In the genomic region with DNA sequence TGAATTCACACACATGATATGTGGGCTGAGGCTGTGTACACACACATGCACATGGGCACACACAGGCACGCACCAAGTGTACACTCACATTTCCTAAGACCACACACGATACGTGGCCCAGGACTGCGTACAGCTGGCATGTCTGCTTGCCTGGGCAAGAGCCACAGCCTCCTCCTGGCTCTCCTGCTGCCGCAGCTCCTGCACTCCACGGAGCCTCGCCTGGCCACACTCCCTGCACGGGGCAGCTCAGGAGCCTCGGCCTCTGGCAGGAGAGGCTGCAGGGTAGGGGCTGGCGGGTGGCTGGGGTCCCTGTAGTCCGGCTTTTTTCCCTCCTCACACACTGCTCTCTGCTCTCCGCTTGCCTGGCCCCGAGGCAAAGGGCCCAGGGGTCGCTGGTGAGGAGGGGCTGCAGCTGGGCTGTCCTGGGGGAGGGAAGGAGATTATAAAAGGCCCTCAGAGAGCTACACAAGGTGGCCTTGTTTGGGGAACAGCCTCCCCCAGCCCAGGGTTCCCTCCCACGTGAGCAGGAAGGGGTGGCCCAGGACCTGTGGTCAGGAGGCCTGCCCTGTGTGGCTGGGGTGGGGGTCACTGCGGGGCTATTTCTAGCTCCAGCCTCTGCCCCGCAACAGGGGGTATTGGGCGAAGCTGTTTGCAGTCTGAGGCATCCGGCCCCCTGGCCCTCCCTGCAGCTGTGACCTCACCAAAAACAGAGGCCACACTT, we compare ENCODE assay signal across 14 cellular contexts.
A peak's percentile ranks its signal among the peaks of the same experiment; 100 is the strongest.
DNase-seq lines count a peak whose midpoint lies in the region; ATAC-seq and TF ChIP-seq lines count a peak whose summit lies in the region.
"Had no signal": no experiment of that assay in that cellular context is flagged by ENCODE, and none has a peak within 500 bp of the region (broad histone marks: within the 10 kb centered on the region; RNA-seq: fewer than 3 reads in every experiment).

No MANE protein-coding gene starts in this region.

- no peak overlapping the region for H3K4me3 Mint-ChIP-seq in stimulated activated naive CD8-positive, alpha-beta T cell treated with anti-CD3 and anti-CD28 coated beads, Interleukin-15, amount 100 ng/mL, for 72 hours
- no peak overlapping the region for H3K4me3 Mint-ChIP-seq in chondrocyte (ENCODE audit: unreplicated experiment)
- H3K4me3 Mint-ChIP-seq: activated naive CD8-positive, alpha-beta T cell treated with anti-CD3 and anti-CD28 coated beads for 36 hours had no signal

- peak overlapping the region in 1 of 2 donors; percentile 23 for H3K27ac Mint-ChIP-seq in stimulated activated naive CD8-positive, alpha-beta T cell treated with anti-CD3 and anti-CD28 coated beads, Interleukin-15, amount 100 ng/mL, for 72 hours
- no peak overlapping the region for H3K27ac Mint-ChIP-seq in chondrocyte (ENCODE audit: unreplicated experiment)
- H3K27ac Mint-ChIP-seq: activated naive CD8-positive, alpha-beta T cell treated with anti-CD3 and anti-CD28 coated beads for 36 hours had no signal

- H3K4me3 ChIP-seq in aorta (ENCODE audit: low read length in 2 of 2): no peak overlapping the region
- H3K4me3 ChIP-seq in lower lobe of right lung: no peak overlapping the region
- H3K4me3 ChIP-seq: GM23248 had no signal

- no peaks in the 10 kb centered on the region for H3K4me1 ChIP-seq in aorta (ENCODE audit: control insufficient read depth in 1 of 2, insufficient read depth in 2 of 2, low read length in 2 of 2)
- H3K4me1 ChIP-seq in lower lobe of right lung: peaks cover 5% of the 10 kb centered on the region

- DNase-seq in stimulated activated naive CD8-positive, alpha-beta T cell treated with anti-CD3 and anti-CD28 coated beads, Interleukin-15, Interleukin-2, amounts not matched to agents 100 U/mL and 50 U/mL, for 24 hours: no peak
- DNase-seq in stimulated activated naive CD8-positive, alpha-beta T cell treated with anti-CD3 and anti-CD28 coated beads, Interleukin-15, amount 100 ng/mL, for 72 hours: no peak
- DNase-seq in chondrocyte (ENCODE audit: low spot score) (peak; percentile 86), myocyte (ENCODE audit: low read depth) (peak; percentile 74), aorta (no peak), NCI-H2029 treated with DMSO at 0.1 percent for 48 hours (lab: John Stamatoyannopoulos, UW) (no peak), lower lobe of right lung (no peak)
- DNase-seq: ACHN; activated naive CD8-positive, alpha-beta T cell treated with anti-CD3 and anti-CD28 coated beads for 36 hours; DMS79; GM23248; left colon; NCI-H524 had no signal

- no peaks in the 10 kb centered on the region for H3K9me3 ChIP-seq in aorta (ENCODE audit: control insufficient read depth, low read length)
- H3K9me3 ChIP-seq in lower lobe of right lung: no peaks in the 10 kb centered on the region

- 24 to 25% methylated on average over 19 of the region's 19 CpGs for WGBS in aorta, 2 donors

- intact Hi-C loops in aorta (cut with DNase I) (loop anchor here (5.0 kb wide), 2 partner anchors 275 to 280 kb away; no protein-coding TSS in a partner anchor), lower lobe of right lung (cut with DNase I) (no loop called here)

- TF ChIP-seq CTCF in chondrocyte (IDR thresholded peaks at IDR 0.05) (no peak), lower lobe of right lung (IDR thresholded peaks at IDR 0.05) (no peak)

- no peaks in the 10 kb centered on the region for H3K36me3 Mint-ChIP-seq in chondrocyte (ENCODE audit: low read depth)

- H3K36me3 ChIP-seq in aorta (ENCODE audit: control insufficient read depth in 1 of 2, insufficient read depth in 2 of 2, low read length in 1 of 2) (no peaks in the 10 kb centered on the region), lower lobe of right lung (no peaks in the 10 kb centered on the region)

- H3K27me3 Mint-ChIP-seq in stimulated activated naive CD8-positive, alpha-beta T cell treated with anti-CD3 and anti-CD28 coated beads, Interleukin-15, amount 100 ng/mL, for 72 hours: peaks cover 28% of the 10 kb centered on the region
- peaks cover 19% of the 10 kb centered on the region for H3K27me3 Mint-ChIP-seq in chondrocyte (ENCODE audit: low read depth)

- no peaks in the 10 kb centered on the region for H3K27me3 ChIP-seq in aorta (ENCODE audit: control insufficient read depth in 1 of 2, insufficient read depth in 2 of 2, low read length in 1 of 2)
- H3K27me3 ChIP-seq in lower lobe of right lung (ENCODE audit: low read depth): peaks cover 21% of the 10 kb centered on the region

- peaks cover 6% of the 10 kb centered on the region for H3K4me1 Mint-ChIP-seq in stimulated activated naive CD8-positive, alpha-beta T cell treated with anti-CD3 and anti-CD28 coated beads, Interleukin-15, amount 100 ng/mL, for 72 hours
- H3K4me1 Mint-ChIP-seq in chondrocyte (ENCODE audit: low read depth): peaks cover 12% of the 10 kb centered on the region

- ATAC-seq in stimulated activated naive CD8-positive, alpha-beta T cell treated with anti-CD3 and anti-CD28 coated beads, Interleukin-15, Interleukin-2, amounts not matched to agents 100 U/mL and 50 U/mL, for 24 hours: peak; percentile 6
- ATAC-seq in stimulated activated naive CD8-positive, alpha-beta T cell treated with anti-CD3 and anti-CD28 coated beads, Interleukin-15, amount 100 ng/mL, for 72 hours: no peak
- ATAC-seq in aorta (ENCODE audit: low FRiP score) (peak; percentile 46), lower lobe of right lung (no peak), GM21367 (IDR thresholded peaks at IDR 0.05; ENCODE audit: unreplicated experiment) (no peak)
- ATAC-seq: left colon had no signal

- H3K27ac ChIP-seq in aorta (ENCODE audit: low read depth in 1 of 2, low read length in 2 of 2) (no peak overlapping the region), lower lobe of right lung (no peak overlapping the region)
- H3K27ac ChIP-seq: GM23248 had no signal

- H3K9me3 Mint-ChIP-seq in stimulated activated naive CD8-positive, alpha-beta T cell treated with anti-CD3 and anti-CD28 coated beads, Interleukin-15, amount 100 ng/mL, for 72 hours: no peaks in the 10 kb centered on the region
- no peaks in the 10 kb centered on the region for H3K9me3 Mint-ChIP-seq in chondrocyte (ENCODE audit: low read depth)

Comparison
In these comparisons a context has a peak if more than half of its experiments do, and no peak if none do; other contexts are left out.
1. ATAC-seq: peak in stimulated activated naive CD8-positive, alpha-beta T cell treated with anti-CD3 and anti-CD28 coated beads, Interleukin-15, Interleukin-2, amounts not matched to agents 100 U/mL and 50 U/mL, for 24 hours (single experiment) and aorta (single experiment); none in stimulated activated naive CD8-positive, alpha-beta T cell treated with anti-CD3 and anti-CD28 coated beads, Interleukin-15, amount 100 ng/mL, for 72 hours (single experiment), lower lobe of right lung (0 of 2) and GM21367 (single experiment).
2. DNase-seq: peak in chondrocyte (single experiment) and myocyte (single experiment); none in stimulated activated naive CD8-positive, alpha-beta T cell treated with anti-CD3 and anti-CD28 coated beads, Interleukin-15, Interleukin-2, amounts not matched to agents 100 U/mL and 50 U/mL, for 24 hours (single experiment), stimulated activated naive CD8-positive, alpha-beta T cell treated with anti-CD3 and anti-CD28 coated beads, Interleukin-15, amount 100 ng/mL, for 72 hours (0 of 2), aorta (0 of 2), NCI-H2029 treated with DMSO at 0.1 percent for 48 hours (single experiment) and lower lobe of right lung (single experiment).